Comparison of ENCODE assay signal across 16 cellular contexts in the genomic region with DNA sequence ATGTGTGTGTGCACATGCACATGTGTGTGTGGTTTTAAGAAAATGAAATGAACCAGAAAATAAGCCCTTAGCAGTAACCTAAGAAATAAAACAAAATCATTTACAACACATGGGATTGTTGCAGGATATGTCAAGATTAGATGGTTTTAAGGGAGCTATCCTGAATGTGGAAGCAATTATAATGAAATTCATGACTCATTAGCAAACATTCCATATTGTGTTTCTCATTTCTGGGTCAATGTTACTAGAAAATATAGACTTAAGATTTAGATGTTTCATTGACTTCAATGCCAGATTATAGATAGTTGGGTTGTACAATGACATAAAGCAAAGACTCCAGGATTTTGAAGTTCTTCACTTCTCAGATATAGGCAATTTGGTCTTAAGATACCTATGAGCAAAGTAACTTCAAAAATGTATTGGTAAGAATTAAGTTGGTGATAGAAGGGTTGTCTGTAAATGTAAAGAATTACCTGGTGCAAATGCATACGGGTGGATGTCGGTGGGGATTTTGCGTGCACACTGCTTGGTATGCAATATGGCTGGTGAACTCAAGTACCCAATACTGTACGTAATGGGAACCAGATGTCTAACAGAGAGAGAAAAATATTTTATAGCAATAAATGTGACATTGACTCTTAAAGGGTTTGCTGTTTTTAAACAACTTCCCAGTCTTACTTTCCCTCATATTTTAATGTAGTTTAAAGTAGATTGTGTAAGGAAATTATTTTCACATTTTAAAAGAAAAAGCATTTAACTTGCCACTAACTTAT. TPM values are rescaled to one million over a fixed set of nuclear protein-coding genes. Genes with fewer than 3 reads are reported as not detected.
DNase-seq lines count a peak whose midpoint lies in the region; ATAC-seq, FAIRE-seq and TF ChIP-seq lines count a peak whose summit lies in the region.
"Had no signal": no experiment of that assay in that cellular context is flagged by ENCODE, and none has a peak within 500 bp of the region (broad histone marks: within the 10 kb centered on the region; RNA-seq: fewer than 3 reads in every experiment).

No MANE protein-coding gene starts in this region.

- TF ChIP-seq POLR2A in GM12891 (IDR thresholded peaks at IDR 0.05; ENCODE audit: low read depth, low read length), result no peak

- no peak for TF ChIP-seq CTCF in mesothelial cell of epicardium (IDR thresholded peaks at IDR 0.05; ENCODE audit: unreplicated experiment)

- ATAC-seq in GM21360 (IDR thresholded peaks at IDR 0.05; ENCODE audit: unreplicated experiment) (no peak), GM18870 (IDR thresholded peaks at IDR 0.05; ENCODE audit: unreplicated experiment) (no peak)
- ATAC-seq: GM23338; natural killer cell treated with Interleukin-12 subunit alpha and Interleukin-12 subunit beta and Interleukin-15 and Interleukin-18, amount 100 ng/mL, for 72 hours; WTC11 had no signal

- peaks cover 3% of the 10 kb centered on the region for H3K9me3 Mint-ChIP-seq in mesothelial cell of epicardium
- H3K9me3 Mint-ChIP-seq: GM23338; natural killer cell treated with Interleukin-12 subunit alpha and Interleukin-12 subunit beta and Interleukin-15 and Interleukin-18, amount 100 ng/mL, for 72 hours had no signal

- peaks cover 44% of the 10 kb centered on the region for H3K36me3 Mint-ChIP-seq in mesothelial cell of epicardium
- H3K36me3 Mint-ChIP-seq: natural killer cell treated with Interleukin-12 subunit alpha and Interleukin-12 subunit beta and Interleukin-15 and Interleukin-18, amount 100 ng/mL, for 72 hours; WTC11 had no signal

- no peak overlapping the region for H3K4me3 Mint-ChIP-seq in mesothelial cell of epicardium
- H3K4me3 Mint-ChIP-seq: GM23338; natural killer cell treated with Interleukin-12 subunit alpha and Interleukin-12 subunit beta and Interleukin-15 and Interleukin-18, amount 100 ng/mL, for 72 hours; WTC11 had no signal

- peak; percentile 86 for DNase-seq in EH (ENCODE audit: low read depth)
- peak; percentile 82 for DNase-seq in RPMI7951 (ENCODE audit: low read depth)
- no peak for DNase-seq in mesothelial cell of epicardium (ENCODE audit: low spot score in 2 of 2, unreplicated experiment in 2 of 2)
- DNase-seq in midbrain (lab: John Stamatoyannopoulos, UW), result no peak
- no peak for DNase-seq in GM12891 (ENCODE audit: insufficient read length, low spot score)
- DNase-seq: activated CD8-positive, alpha-beta memory T cell treated with anti-CD3 and anti-CD28 coated beads for 24 hours; NCI-H1930; NCI-H526 treated with DMSO at 0.1 percent for 48 hours; substantia nigra had no signal

- no peaks in the 10 kb centered on the region for H3K27me3 Mint-ChIP-seq in mesothelial cell of epicardium (ENCODE audit: low read depth)

- FAIRE-seq in endometrium (lab: Jason Lieb, UNC), result peak; percentile 89
- FAIRE-seq in GM12891 (lab: Jason Lieb, UNC), result no peak

- H3K27ac Mint-ChIP-seq in mesothelial cell of epicardium, result peak overlapping the region; percentile 78
- H3K27ac Mint-ChIP-seq: activated T-helper 2 cell treated with anti-CD3 and anti-CD28 coated beads, Interferon-gamma antibody, Interleukin-2, Interleukin-4, amounts not matched to agents 10 μg/mL and 5 μg/mL and 100 μg/mL, durations not matched to agents 14 hours and 24 hours and 36 hours; GM23338; natural killer cell treated with Interleukin-12 subunit alpha and Interleukin-12 subunit beta and Interleukin-15 and Interleukin-18, amount 100 ng/mL, for 72 hours; WTC11 had no signal

- peaks cover 33% of the 10 kb centered on the region for H3K4me1 Mint-ChIP-seq in mesothelial cell of epicardium

TF ChIP-seq in GM12891, 5 proteins besides CTCF, POLR2A, EP300 and RAD21:
- TF ChIP-seq TAF1 (IDR thresholded peaks at IDR 0.05; ENCODE audit: low read depth, low read length), result no peak
- no peak for TF ChIP-seq SPI1 (IDR thresholded peaks at IDR 0.05; ENCODE audit: low read depth, low read length)
TF ChIP-seq in GM12891: peak in this region for 0.

RNA-seq across cellular contexts. Expression of gene NR2F2, which starts 53.9 kb away (rescaled TPM):
- total RNA-seq in RPMI7951 (2014; rRNA removed; shearing (Covaris generic)), result 13.2 and 18.7 TPM in 2 replicates
- total RNA-seq in mesothelial cell of epicardium, result 126 to 134 TPM (median 128 TPM) in 3 replicates
- polyA plus RNA-seq in GM12891 (2012; ENCODE audit: low read depth, missing spikeins), result 14.7 TPM
- total RNA-seq: activated T-helper 2 cell treated with anti-CD3 and anti-CD28 coated beads, Interferon-gamma antibody, Interleukin-2, Interleukin-4, amounts not matched to agents 10 μg/mL and 5 μg/mL and 100 μg/mL, durations not matched to agents 14 hours and 24 hours and 36 hours; GM23338; natural killer cell treated with Interleukin-12 subunit alpha and Interleukin-12 subunit beta and Interleukin-15 and Interleukin-18, amount 100 ng/mL, for 72 hours had no signal

Comparison
In these comparisons a context has a peak if more than half of its experiments do, and no peak if none do; other contexts are left out.
1. DNase-seq: peak in EH (single experiment) and RPMI7951 (single experiment); none in mesothelial cell of epicardium (0 of 2), midbrain (single experiment) and GM12891 (single experiment).